Comparison of ENCODE assay signal across 16 cellular contexts in the genomic region with DNA sequence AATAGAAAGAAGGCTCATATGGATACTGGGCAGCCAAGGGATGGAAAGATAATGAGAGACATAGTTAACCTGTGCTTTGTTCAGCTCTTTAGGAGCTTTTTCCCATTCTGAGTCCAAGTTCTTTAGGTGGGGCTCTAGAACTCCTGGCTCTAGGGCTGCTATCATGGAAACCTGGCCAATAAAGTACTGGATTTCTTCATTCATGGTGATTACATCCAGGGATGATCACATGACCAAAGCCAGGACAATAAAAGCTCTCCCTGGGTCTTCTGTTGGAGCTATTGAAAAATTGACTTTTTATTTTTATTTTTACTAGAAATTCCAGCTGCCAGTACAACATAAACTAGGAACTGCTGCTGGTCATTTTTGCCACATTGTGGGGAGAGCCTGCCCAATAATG.
DNase-seq lines count a peak whose midpoint lies in the region; ATAC-seq and TF ChIP-seq lines count a peak whose summit lies in the region.
"Had no signal": no experiment of that assay in that cellular context is flagged by ENCODE, and none has a peak within 500 bp of the region (broad histone marks: within the 10 kb centered on the region; RNA-seq: fewer than 3 reads in every experiment).

No MANE protein-coding gene starts in this region.

- H2BK5ac ChIP-seq in neuronal stem cell (ENCODE audit: low read length), result no peak overlapping the region

- H2BK120ac ChIP-seq in neuronal stem cell (ENCODE audit: low read depth, low read length), result no peak overlapping the region

- DNase-seq in ascending aorta (ENCODE audit: low spot score in 2 of 2), result no peak
- no peak for DNase-seq in neuronal stem cell (ENCODE audit: low spot score)
- DNase-seq in thoracic aorta (ENCODE audit: low spot score), result no peak
- no peak for DNase-seq in left colon
- DNase-seq in activated effector memory CD4-positive, alpha-beta T cell treated with anti-CD3 and anti-CD28 coated beads, Interleukin-2, amount 50 U/mL, for 16 hours, result no peak
- DNase-seq in foreskin melanocyte, result no peak
- DNase-seq in omental fat pad (ENCODE audit: low spot score), result no peak
- DNase-seq: activated T-cell treated with anti-CD3 and anti-CD28 coated beads, Interleukin-2, amount 50 U/mL, for 4 hours; central memory CD4-positive, alpha-beta T cell; islet precursor cell; NCI-H1105; NCI-H2171; stimulated activated naive CD4-positive, alpha-beta T cell; SW 1271 had no signal

- H3K4me1 ChIP-seq in ascending aorta (peaks cover 5 to 28% of the 10 kb centered on the region in 2 donors), gastroesophageal sphincter (peaks cover 4 to 28% (median 9%) of the 10 kb centered on the region in 3 donors), neuronal stem cell (ENCODE audit: control insufficient read depth in 2 of 2, insufficient read depth in 1 of 2, low read depth in 1 of 2, low read length in 2 of 2) (peaks cover 0 to 3% of the 10 kb centered on the region in 2 donors), thoracic aorta (ENCODE audit: control insufficient read depth in 1 of 2, low read depth in 2 of 2) (peaks cover 19 to 45% of the 10 kb centered on the region in 2 donors)

- no peaks in the 10 kb centered on the region for H3K79me1 ChIP-seq in neuronal stem cell (ENCODE audit: low read depth, low read length)

- H3K9me3 ChIP-seq in ascending aorta (no peaks in the 10 kb centered on the region), gastroesophageal sphincter (no peaks in the 10 kb centered on the region), neuronal stem cell (replicated peaks in 1 of 2; ENCODE audit: control insufficient read depth in 2 of 2, insufficient read depth in 1 of 2, low read depth in 1 of 2, low read length in 2 of 2) (no peaks in the 10 kb centered on the region), thoracic aorta (no peaks in the 10 kb centered on the region)

- H2BK12ac ChIP-seq in neuronal stem cell (ENCODE audit: low read length), result no peak overlapping the region

- no peak for TF ChIP-seq POLR2A in gastroesophageal sphincter (IDR thresholded peaks at IDR 0.05)

- no peak overlapping the region for H4K8ac ChIP-seq in neuronal stem cell (ENCODE audit: low read depth, low read length)

- H3K18ac ChIP-seq in neuronal stem cell (ENCODE audit: low read length), result no peak overlapping the region

- H3K4me3 ChIP-seq in ascending aorta (peak overlapping the region in 1 of 2 donors; percentile 7), gastroesophageal sphincter (no peak overlapping the region), neuronal stem cell (ENCODE audit: low read length in 2 of 2) (no peak overlapping the region), thoracic aorta (peak overlapping the region; percentile 37)

- H3K4ac ChIP-seq in neuronal stem cell (ENCODE audit: low read length), result no peak overlapping the region

- no peak overlapping the region for H4K91ac ChIP-seq in neuronal stem cell (ENCODE audit: low read depth, low read length, poor library complexity)

- H2BK15ac ChIP-seq in neuronal stem cell (ENCODE audit: low read length), result no peak overlapping the region

- H3K14ac ChIP-seq in neuronal stem cell (ENCODE audit: low read length), result no peak overlapping the region

- intact Hi-C loops in ascending aorta (cut with DNase I), result loop anchor here (2.0 kb wide), 2 partner anchors 16 to 30 kb away; no protein-coding TSS in a partner anchor
- intact Hi-C loops in left colon (cut with DNase I, micrococcal nuclease), result no loop called here

- no peak for TF ChIP-seq EP300 in gastroesophageal sphincter (IDR thresholded peaks at IDR 0.05)

- no peak for TF ChIP-seq CTCF in ascending aorta (IDR thresholded peaks at IDR 0.05)
- TF ChIP-seq CTCF in gastroesophageal sphincter (IDR thresholded peaks at IDR 0.05), result no peak
- TF ChIP-seq CTCF in thoracic aorta (IDR thresholded peaks at IDR 0.05), result no peak
- no peak for TF ChIP-seq CTCF in omental fat pad (IDR thresholded peaks at IDR 0.05)

- H3K27me3 ChIP-seq in ascending aorta (no peaks in the 10 kb centered on the region), gastroesophageal sphincter (no peaks in the 10 kb centered on the region), neuronal stem cell (ENCODE audit: control insufficient read depth in 3 of 3, insufficient read depth in 3 of 3, low read depth in 1 of 3, low read length in 3 of 3) (no peaks in the 10 kb centered on the region), thoracic aorta (replicated peaks; ENCODE audit: insufficient read depth) (no peaks in the 10 kb centered on the region)

- H3K36me3 ChIP-seq in ascending aorta (no peaks in the 10 kb centered on the region), gastroesophageal sphincter (no peaks in the 10 kb centered on the region), neuronal stem cell (replicated peaks in 1 of 2; ENCODE audit: control insufficient read depth in 2 of 2, insufficient read depth in 2 of 2, low read length in 2 of 2) (no peaks in the 10 kb centered on the region), thoracic aorta (no peaks in the 10 kb centered on the region)

- H3K27ac ChIP-seq in ascending aorta, result peak overlapping the region; percentile 91 to 95
- peak overlapping the region; percentile 79 to 92 (median 86) for H3K27ac ChIP-seq in gastroesophageal sphincter
- H3K27ac ChIP-seq in neuronal stem cell (replicated peaks; ENCODE audit: low read length), result no peak overlapping the region
- peak overlapping the region; percentile 91 to 97 for H3K27ac ChIP-seq in thoracic aorta

- no peak overlapping the region for H2AK5ac ChIP-seq in neuronal stem cell (ENCODE audit: low read depth, low read length)

- peak; percentile 40 for ATAC-seq in gastroesophageal sphincter
- peak; percentile 15 for ATAC-seq in thoracic aorta (ENCODE audit: insufficient number of reproducible peaks, low FRiP score, low read depth)
- no peak for ATAC-seq in left colon
- ATAC-seq in omental fat pad (ENCODE audit: low FRiP score), result no peak
- ATAC-seq: activated T-cell treated with anti-CD3 and anti-CD28 coated beads, Interleukin-2, amount 50 U/mL, for 4 hours; Panc1 had no signal

- no peak overlapping the region for H3K4me2 ChIP-seq in neuronal stem cell (ENCODE audit: insufficient read depth, low read length, poor library complexity, severe bottlenecking)

- H2AFZ ChIP-seq in neuronal stem cell (ENCODE audit: low read length), result peak overlapping the region; percentile 87

- H3K23ac ChIP-seq in neuronal stem cell (ENCODE audit: low read depth, low read length, poor library complexity), result no peak overlapping the region

- H3K9ac ChIP-seq in neuronal stem cell (ENCODE audit: low read depth, low read length, poor library complexity), result no peak overlapping the region

Comparison
In these comparisons a context has a peak if more than half of its experiments do, and no peak if none do; other contexts are left out.
1. ATAC-seq: peak in gastroesophageal sphincter (single experiment) and thoracic aorta (single experiment); none in left colon (single experiment) and omental fat pad (single experiment).